In the genomic region with DNA sequence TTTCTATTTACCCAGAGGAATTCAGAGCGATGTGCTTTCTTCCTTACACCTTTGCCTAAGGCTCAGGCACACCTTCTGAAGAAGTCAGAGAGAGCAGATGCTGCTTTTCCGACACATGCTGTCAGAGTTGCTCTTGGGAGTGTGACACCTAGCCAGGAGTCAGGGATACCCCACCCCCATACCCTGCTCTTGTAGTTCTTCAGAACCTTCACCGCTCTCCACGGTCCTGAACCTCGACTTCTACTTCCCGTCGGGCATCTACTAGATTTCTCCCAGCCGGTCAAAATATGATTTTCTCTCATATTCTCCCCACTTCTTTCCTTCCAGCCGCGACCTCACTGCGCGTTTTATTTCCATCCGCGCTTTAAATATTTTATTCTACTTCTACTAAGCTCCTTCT, we compare ENCODE assay signal across 14 cellular contexts. TPM values are rescaled to one million over a fixed set of nuclear protein-coding genes. Genes with fewer than 3 reads are reported as not detected.
DNase-seq lines count a peak whose midpoint lies in the region; ATAC-seq, FAIRE-seq and TF ChIP-seq lines count a peak whose summit lies in the region.
"Had no signal": no experiment of that assay in that cellular context is flagged by ENCODE, and none has a peak within 500 bp of the region (broad histone marks: within the 10 kb centered on the region; RNA-seq: fewer than 3 reads in every experiment).

No MANE protein-coding gene starts in this region.

- H2AFZ ChIP-seq in astrocyte (ENCODE audit: low read depth, low read length): no peak overlapping the region

- TF ChIP-seq CTCF in heart left ventricle (IDR thresholded peaks at IDR 0.05): no peak
- no peak for TF ChIP-seq CTCF in right atrium auricular region (IDR thresholded peaks at IDR 0.05)
- TF ChIP-seq CTCF in astrocyte (IDR thresholded peaks at IDR 0.05; ENCODE audit: insufficient read depth, low read depth, low read length): no peak

- H3K4me3 Mint-ChIP-seq in astrocyte (ENCODE audit: unreplicated experiment): peak overlapping the region; percentile 65
- H3K4me3 Mint-ChIP-seq: T-helper 17 cell had no signal

- intact Hi-C loops in heart left ventricle (cut with DNase I): loop anchor here in 2 of 10 donors (10.0 kb wide), 1 partner anchor 132 kb away; no protein-coding TSS in a partner anchor

- no peak overlapping the region for H3K27ac Mint-ChIP-seq in astrocyte (ENCODE audit: unreplicated experiment)
- H3K27ac Mint-ChIP-seq: T-helper 17 cell had no signal

- no peak for FAIRE-seq in astrocyte (lab: Jason Lieb, UNC)

- H3K4me2 ChIP-seq in astrocyte (ENCODE audit: low read length): no peak overlapping the region
- H3K4me2 ChIP-seq: BLaER1 had no signal

- no peak overlapping the region for H3K9ac ChIP-seq in astrocyte (ENCODE audit: low read length)
- H3K9ac ChIP-seq: BLaER1 had no signal

- H3K4me3 ChIP-seq in heart left ventricle: peak overlapping the region in 8 of 12 donors; percentile 19 to 62 (median 52)
- peak overlapping the region in 1 of 2 donors; percentile 46 for H3K4me3 ChIP-seq in right atrium auricular region
- no peak overlapping the region for H3K4me3 ChIP-seq in astrocyte (ENCODE audit: insufficient read depth, low read depth, low read length)
- H3K4me3 ChIP-seq: BLaER1, cardiac muscle cell had no signal

- no peaks in the 10 kb centered on the region for H3K9me3 ChIP-seq in heart left ventricle
- no peaks in the 10 kb centered on the region for H3K9me3 ChIP-seq in right atrium auricular region
- no peaks in the 10 kb centered on the region for H3K9me3 ChIP-seq in astrocyte (ENCODE audit: insufficient read depth, low read depth, low read length)

- no peaks in the 10 kb centered on the region for H3K36me3 ChIP-seq in heart left ventricle
- no peaks in the 10 kb centered on the region for H3K36me3 ChIP-seq in right atrium auricular region
- H3K36me3 ChIP-seq in astrocyte (ENCODE audit: insufficient read depth, low read length): no peaks in the 10 kb centered on the region
- H3K36me3 ChIP-seq: BLaER1, cardiac muscle cell had no signal

- H3K27ac ChIP-seq in heart left ventricle (no peak overlapping the region), right atrium auricular region (no peak overlapping the region), astrocyte (ENCODE audit: low read depth, low read length) (no peak overlapping the region)
- H3K27ac ChIP-seq: BLaER1, cardiac muscle cell, skin epidermis had no signal

- ATAC-seq in heart left ventricle (no peak), HG02678 (IDR thresholded peaks at IDR 0.05; ENCODE audit: unreplicated experiment) (no peak), GM18858 (IDR thresholded peaks at IDR 0.05; ENCODE audit: unreplicated experiment) (no peak)
- ATAC-seq: T-helper 17 cell had no signal

- TF ChIP-seq POLR2A in heart left ventricle (IDR thresholded peaks at IDR 0.05): no peak

- 3 to 9% (median 4%) methylated on average over 14 of the region's 14 CpGs for WGBS in heart left ventricle, 4 donors

- DNase-seq in heart left ventricle (peak in 3 of 5 donors; percentile 10 to 47 (median 44)), right atrium auricular region (ENCODE audit: low spot score) (no peak), astrocyte (ENCODE audit: low read depth) (no peak), iris pigment epithelial cell (ENCODE audit: low read depth) (peak; percentile 10), cortex of kidney (lab: John Stamatoyannopoulos, UW) (no peak), NCI-H187 treated with DMSO at 0.1 percent for 48 hours (lab: John Stamatoyannopoulos, UW) (no peak)
- DNase-seq: activated CD8-positive, alpha-beta memory T cell treated with anti-CD3 and anti-CD28 coated beads, Interleukin-2, amount 50 U/mL, for 48 hours; mesenchymal stem cell; T-helper 17 cell had no signal

- H3K27me3 Mint-ChIP-seq in astrocyte (ENCODE audit: low read depth, unreplicated experiment): peaks cover 73% of the 10 kb centered on the region

- no peaks in the 10 kb centered on the region for H3K4me1 Mint-ChIP-seq in astrocyte (ENCODE audit: low read depth, unreplicated experiment)
- H3K4me1 Mint-ChIP-seq: T-helper 17 cell had no signal

- H3K9me3 Mint-ChIP-seq in astrocyte (ENCODE audit: unreplicated experiment): peaks cover 8% of the 10 kb centered on the region

- H3K27me3 ChIP-seq in heart left ventricle (peaks cover 17 to 73% (median 38%) of the 10 kb centered on the region in 9 donors), right atrium auricular region (peaks cover 10 to 25% of the 10 kb centered on the region in 2 donors), astrocyte (ENCODE audit: insufficient read depth, low read length) (peaks cover 25% of the 10 kb centered on the region)

- no peaks in the 10 kb centered on the region for H3K79me2 ChIP-seq in astrocyte (ENCODE audit: insufficient read depth, low read length)

- peaks cover 0 to 18% (median 12%) of the 10 kb centered on the region in 12 donors for H3K4me1 ChIP-seq in heart left ventricle
- peaks cover 0 to 17% of the 10 kb centered on the region in 2 donors for H3K4me1 ChIP-seq in right atrium auricular region
- H3K4me1 ChIP-seq in astrocyte (ENCODE audit: insufficient read depth, low read length): no peaks in the 10 kb centered on the region
- H3K4me1 ChIP-seq: BLaER1 had no signal

- no peaks in the 10 kb centered on the region for H4K20me1 ChIP-seq in astrocyte (ENCODE audit: insufficient read depth, low read length)
- H4K20me1 ChIP-seq: BLaER1 had no signal

- no peaks in the 10 kb centered on the region for H3K36me3 Mint-ChIP-seq in astrocyte (ENCODE audit: low read depth, unreplicated experiment)

RNA-seq across cellular contexts. Expression of a gene that starts 1.7 kb away (rescaled TPM):
- 1 to 10 TPM in 2 of 9 donors, under 1 TPM in 7; 0.09 to 1.4 (median 0.32) TPM for total RNA-seq in heart left ventricle
- under 1 TPM; 0.06 to 0.19 TPM for polyA plus RNA-seq in heart left ventricle
- under 1 TPM in 1 of 2 donors, not detected in 1; 0.44 TPM for total RNA-seq in right atrium auricular region
- not detected in 2 replicates for total RNA-seq in astrocyte
- total RNA-seq: cardiac muscle cell, T-helper 17 cell had no signal
- polyA plus RNA-seq: cardiac muscle cell had no signal

Comparison
In these comparisons a context has a peak if more than half of its experiments do, and no peak if none do; other contexts are left out.
1. DNase-seq: peak in heart left ventricle (3 of 5) and iris pigment epithelial cell (single experiment); none in right atrium auricular region (single experiment), astrocyte (single experiment), cortex of kidney (single experiment) and NCI-H187 treated with DMSO at 0.1 percent for 48 hours (single experiment).